ENCODE assay signal across 18 cellular contexts in genomic region chr2:163187119-163187518, GRCh38.
A peak's percentile ranks its signal among the peaks of the same experiment; 100 is the strongest.
DNase-seq lines count a peak whose midpoint lies in the region; ATAC-seq and TF ChIP-seq lines count a peak whose summit lies in the region.
"Had no signal": no experiment of that assay in that cellular context is flagged by ENCODE, and none has a peak within 500 bp of the region (broad histone marks: within the 10 kb centered on the region; RNA-seq: fewer than 3 reads in every experiment).

No MANE protein-coding gene starts in this region.

- no peak overlapping the region for H4K8ac ChIP-seq in mesenchymal stem cell (ENCODE audit: low read length)

- H3K27me3 ChIP-seq in breast epithelium (no peaks in the 10 kb centered on the region), mammary epithelial cell (ENCODE audit: insufficient read depth, low read length) (no peaks in the 10 kb centered on the region), mesenchymal stem cell (ENCODE audit: control insufficient read depth in 1 of 2, insufficient read depth in 1 of 2, low read length in 2 of 2) (no peaks in the 10 kb centered on the region)
- H3K27me3 ChIP-seq: BLaER1 treated with 17β-estradiol and CSF1 and Interleukin-3, amounts not matched to agents 10 nM and 100 nM had no signal

- H2BK12ac ChIP-seq in mesenchymal stem cell (ENCODE audit: low read length in 2 of 2) = no peak overlapping the region

- H3K4me1 ChIP-seq in breast epithelium (no peaks in the 10 kb centered on the region), mammary epithelial cell (ENCODE audit: insufficient read depth, low read length) (peaks cover 5% of the 10 kb centered on the region), mesenchymal stem cell (ENCODE audit: control insufficient read depth, insufficient read depth, low read depth, low read length) (no peaks in the 10 kb centered on the region)
- H3K4me1 ChIP-seq: BLaER1 treated with 17β-estradiol and CSF1 and Interleukin-3, amounts not matched to agents 10 nM and 100 nM had no signal

- no peak overlapping the region for H3K4ac ChIP-seq in mesenchymal stem cell (ENCODE audit: low read depth in 1 of 2, low read length in 2 of 2)

- H2BK5ac ChIP-seq in mesenchymal stem cell (ENCODE audit: low read depth, low read length, poor library complexity, severe bottlenecking) = no peak overlapping the region

- H3K9ac ChIP-seq in mammary epithelial cell (ENCODE audit: insufficient read depth, low read length) (no peak overlapping the region), mesenchymal stem cell (ENCODE audit: low read length) (no peak overlapping the region)
- H3K9ac ChIP-seq: BLaER1 treated with 17β-estradiol and CSF1 and Interleukin-3, amounts not matched to agents 10 nM and 100 nM had no signal

- no peak overlapping the region for H3K14ac ChIP-seq in mesenchymal stem cell (ENCODE audit: low read length in 2 of 2)

- CTCF ChIA-PET in MCF 10A (lab: Yijun Ruan, JAX) (interaction anchor here (0.7 to 2.2 kb wide), 2 partner anchors 18 to 36 kb away, joined by 3 to 10 read pairs; no protein-coding TSS in a partner anchor), mammary epithelial cell (lab: Charles Lee; ENCODE audit: low non-redundant PET) (no interaction called here)

- no peaks in the 10 kb centered on the region for H4K20me1 ChIP-seq in mammary epithelial cell (ENCODE audit: insufficient read depth, low read length)
- H4K20me1 ChIP-seq: BLaER1 treated with 17β-estradiol and CSF1 and Interleukin-3, amounts not matched to agents 10 nM and 100 nM had no signal

- H3K36me3 ChIP-seq in breast epithelium = no peaks in the 10 kb centered on the region
- H3K36me3 ChIP-seq in mammary epithelial cell (ENCODE audit: insufficient read depth, low read length) = no peaks in the 10 kb centered on the region
- H3K36me3 ChIP-seq in mesenchymal stem cell (ENCODE audit: control insufficient read depth in 1 of 2, insufficient read depth in 2 of 2, low read depth in 1 of 2, low read length in 2 of 2) = no peaks in the 10 kb centered on the region
- H3K36me3 ChIP-seq: BLaER1 treated with 17β-estradiol and CSF1 and Interleukin-3, amounts not matched to agents 10 nM and 100 nM had no signal

- H3K27me3 Mint-ChIP-seq in MCF 10A (ENCODE audit: insufficient read depth, unreplicated experiment) = no peaks in the 10 kb centered on the region
- no peaks in the 10 kb centered on the region for H3K27me3 Mint-ChIP-seq in effector memory CD8-positive, alpha-beta T cell
- H3K27me3 Mint-ChIP-seq: B cell had no signal

- H3K23ac ChIP-seq in mesenchymal stem cell (ENCODE audit: low read length in 2 of 2) = no peak overlapping the region

- no peaks in the 10 kb centered on the region for H3K36me3 Mint-ChIP-seq in MCF 10A (ENCODE audit: insufficient read depth, unreplicated experiment)
- no peaks in the 10 kb centered on the region for H3K36me3 Mint-ChIP-seq in effector memory CD8-positive, alpha-beta T cell (ENCODE audit: insufficient read depth)
- H3K36me3 Mint-ChIP-seq: CD8-positive, alpha-beta T cell had no signal

- H3K4me3 ChIP-seq in breast epithelium (no peak overlapping the region), mammary epithelial cell (replicated peaks in 1 of 3; ENCODE audit: insufficient read depth in 1 of 3, low read depth in 2 of 3, low read length in 3 of 3) (no peak overlapping the region), mesenchymal stem cell (ENCODE audit: insufficient read depth in 1 of 2, low read depth in 1 of 2, low read length in 2 of 2) (no peak overlapping the region)
- H3K4me3 ChIP-seq: BLaER1 treated with 17β-estradiol and CSF1 and Interleukin-3, amounts not matched to agents 10 nM and 100 nM had no signal

- no peaks in the 10 kb centered on the region for H3K79me2 ChIP-seq in mammary epithelial cell (ENCODE audit: insufficient read depth, low read length)

- peak overlapping the region; percentile 20 for H2AFZ ChIP-seq in mammary epithelial cell (ENCODE audit: low read depth, low read length)
- H2AFZ ChIP-seq in mesenchymal stem cell (ENCODE audit: low read depth, low read length) = no peak overlapping the region

- peaks cover 8% of the 10 kb centered on the region for H3K4me1 Mint-ChIP-seq in MCF 10A (ENCODE audit: insufficient read depth, unreplicated experiment)
- H3K4me1 Mint-ChIP-seq in effector memory CD8-positive, alpha-beta T cell (ENCODE audit: low read depth in 2 of 2) = no peaks in the 10 kb centered on the region
- H3K4me1 Mint-ChIP-seq: B cell had no signal

- in situ Hi-C loops in mammary epithelial cell (cut with MboI; ENCODE audit: low sequenced_read_pairs in 2 of 2) = loop anchor here in 1 of 2 donors (25.0 kb wide), 1 partner anchor 275 kb away; no protein-coding TSS in a partner anchor

- no peaks in the 10 kb centered on the region for H3K9me3 Mint-ChIP-seq in MCF 10A (ENCODE audit: unreplicated experiment)
- peaks cover 4 to 8% of the 10 kb centered on the region in 2 donors for H3K9me3 Mint-ChIP-seq in effector memory CD8-positive, alpha-beta T cell
- H3K9me3 Mint-ChIP-seq: CD8-positive, alpha-beta T cell; HFFc6 had no signal

- DNase-seq in MCF 10A (ENCODE audit: unreplicated experiment) (no peak), breast epithelium (ENCODE audit: low spot score in 2 of 2) (no peak), mammary epithelial cell (no peak), mesenchymal stem cell (no peak), GM20000 (ENCODE audit: low spot score) (no peak)
- DNase-seq in effector CD8-positive, alpha-beta T cell (lab: John Stamatoyannopoulos, UW) = no peak
- DNase-seq in effector memory CD8-positive, alpha-beta T cell = no peak
- DNase-seq in stimulated activated CD4-positive, alpha-beta T cell treated with anti-CD3 and anti-CD28 coated beads, Interleukin-4, amount 100 ng/mL, for 4 hours = no peak
- DNase-seq: 8988T; Calu3; CD8-positive, alpha-beta T cell; DMS79 treated with DMSO at 0.1 percent for 48 hours; GF-D8; HFFc6; IMR-90 had no signal

- H3K4me2 ChIP-seq in mammary epithelial cell (ENCODE audit: insufficient read depth, low read depth, low read length) (no peak overlapping the region), mesenchymal stem cell (ENCODE audit: low read length, poor library complexity, severe bottlenecking) (no peak overlapping the region)
- H3K4me2 ChIP-seq: BLaER1 treated with 17β-estradiol and CSF1 and Interleukin-3, amounts not matched to agents 10 nM and 100 nM had no signal

- TF ChIP-seq POLR2A in breast epithelium (IDR thresholded peaks at IDR 0.05) = no peak

- peak overlapping the region; percentile 19 for H2BK15ac ChIP-seq in mesenchymal stem cell (ENCODE audit: low read depth, poor library complexity, severe bottlenecking)

- ATAC-seq in effector memory CD8-positive, alpha-beta T cell (replicated peaks) = no peak
- ATAC-seq: CD8-positive, alpha-beta T cell; HCT116 had no signal

- 93% methylated on average over 2 of the region's 2 CpGs for WGBS in mammary epithelial cell (ENCODE audit: low coverage, missing lambda C conversion rate)
- WGBS in mesenchymal stem cell = 33% methylated on average over 1 of the region's 2 CpGs

- TF ChIP-seq CTCF in MCF 10A (IDR thresholded peaks at IDR 0.05; ENCODE audit: unreplicated experiment) = no peak
- no peak for TF ChIP-seq CTCF in breast epithelium (IDR thresholded peaks at IDR 0.05)
- TF ChIP-seq CTCF in mammary epithelial cell (conservative IDR thresholded peaks at IDR 0.05 in 1 of 2, IDR thresholded peaks at IDR 0.05 in 1 of 2; ENCODE audit: extremely low read depth in 1 of 2, insufficient read depth in 1 of 2, low read depth in 1 of 2, low read length in 2 of 2) = no peak
- no peak for TF ChIP-seq CTCF in GM20000 (IDR thresholded peaks at IDR 0.05; ENCODE audit: extremely low read depth, missing control alignments)

- H3K9me3 ChIP-seq in breast epithelium (no peaks in the 10 kb centered on the region), mammary epithelial cell (replicated peaks; ENCODE audit: insufficient read depth, low read length) (no peaks in the 10 kb centered on the region), mesenchymal stem cell (ENCODE audit: control insufficient read depth, low read length) (no peaks in the 10 kb centered on the region)
- H3K9me3 ChIP-seq: BLaER1 treated with 17β-estradiol and CSF1 and Interleukin-3, amounts not matched to agents 10 nM and 100 nM had no signal

- no peak overlapping the region for H3K4me3 Mint-ChIP-seq in MCF 10A (ENCODE audit: unreplicated experiment)
- no peak overlapping the region for H3K4me3 Mint-ChIP-seq in effector memory CD8-positive, alpha-beta T cell
- H3K4me3 Mint-ChIP-seq: B cell; CD8-positive, alpha-beta T cell; HFFc6 had no signal

- intact Hi-C loops in MCF 10A (cut with micrococcal nuclease) (no loop called here), breast epithelium (cut with DNase I; ENCODE audit: low total_unique reads) (no loop called here), mammary epithelial cell (cut with micrococcal nuclease) (no loop called here)

- peak overlapping the region; percentile 50 for H3K27ac Mint-ChIP-seq in MCF 10A (ENCODE audit: low read depth, unreplicated experiment)
- H3K27ac Mint-ChIP-seq in effector memory CD8-positive, alpha-beta T cell = no peak overlapping the region
- H3K27ac Mint-ChIP-seq: B cell; CD8-positive, alpha-beta T cell; HFFc6 had no signal

- no peak overlapping the region for H2BK120ac ChIP-seq in mesenchymal stem cell (ENCODE audit: low read depth, low read length)

- dilution Hi-C loops in mammary epithelial cell (cut with HindIII; ENCODE audit: low sequenced_read_pairs) = no loop called here

- no peaks in the 10 kb centered on the region for H3K79me1 ChIP-seq in mesenchymal stem cell (replicated peaks; ENCODE audit: low read length, poor library complexity, severe bottlenecking)

- H3K27ac ChIP-seq in breast epithelium = no peak overlapping the region
- H3K27ac ChIP-seq in mammary epithelial cell (ENCODE audit: insufficient read depth, low read depth, low read length) = no peak overlapping the region
- H3K27ac ChIP-seq in mesenchymal stem cell (ENCODE audit: low read length, poor library complexity, severe bottlenecking) = no peak overlapping the region
- H3K27ac ChIP-seq: BLaER1 treated with 17β-estradiol and CSF1 and Interleukin-3, amounts not matched to agents 10 nM and 100 nM had no signal

- no peak overlapping the region for H2AK5ac ChIP-seq in mesenchymal stem cell (ENCODE audit: low read length, severe bottlenecking)

- no TSS peak for BruUV-seq in MCF 10A (replicated peaks; lab: Mats Ljungman, UMichigan)
- BruUV-seq in mammary epithelial cell (replicated peaks; lab: Mats Ljungman, UMichigan) = no TSS peak

- POLR2A ChIA-PET in MCF 10A (lab: Yijun Ruan, JAX) = no interaction called here

- H4K91ac ChIP-seq in mesenchymal stem cell (ENCODE audit: low read length) = no peak overlapping the region

- H3K18ac ChIP-seq in mesenchymal stem cell (ENCODE audit: low read depth in 1 of 2, low read length in 2 of 2) = no peak overlapping the region
